Comparison of ENCODE assay signal across 9 cellular contexts in genomic region chr18:32301976-32302743, GRCh38.
DNase-seq lines count a peak whose midpoint lies in the region; ATAC-seq and TF ChIP-seq lines count a peak whose summit lies in the region.
"Had no signal": no experiment of that assay in that cellular context is flagged by ENCODE, and none has a peak within 500 bp of the region (broad histone marks: within the 10 kb centered on the region; RNA-seq: fewer than 3 reads in every experiment).

No MANE protein-coding gene starts in this region.

- BruUV-seq in MCF 10A (replicated peaks; lab: Mats Ljungman, UMichigan) = no TSS peak

- H3K27me3 ChIP-seq in breast epithelium (no peaks in the 10 kb centered on the region), testis (no peaks in the 10 kb centered on the region)
- H3K27me3 ChIP-seq in CD8-positive, alpha-beta memory T cell (ENCODE audit: insufficient read depth, low read length, poor library complexity, severe bottlenecking) = no peaks in the 10 kb centered on the region

- 74 to 79% methylated on average over 2 of the region's 2 CpGs for WGBS in testis, 2 donors

- peak overlapping the region; percentile 78 for H3K27ac Mint-ChIP-seq in MCF 10A (ENCODE audit: low read depth, unreplicated experiment)
- no peak overlapping the region for H3K27ac Mint-ChIP-seq in stimulated activated effector memory CD8-positive, alpha-beta T cell treated with anti-CD3 and anti-CD28 coated beads, Interleukin-12 subunit alpha, Interleukin-12 subunit beta, amount 100 ng/mL, for 72 hours
- H3K27ac Mint-ChIP-seq in CD8-positive, alpha-beta memory T cell = no peak overlapping the region

- H3K4me3 ChIP-seq in breast epithelium = no peak overlapping the region
- H3K4me3 ChIP-seq in CD8-positive, alpha-beta memory T cell (ENCODE audit: low read length) = no peak overlapping the region
- H3K4me3 ChIP-seq in testis = no peak overlapping the region

- POLR2A ChIA-PET in MCF 10A (lab: Yijun Ruan, JAX) = interaction anchor here (0.5 to 3.0 kb wide), 15 partner anchors 8 to 240 kb away, joined by 3 to 23 read pairs (median 5); partner anchors contain the start of gene GAREM1
- POLR2A ChIA-PET in CD8-positive, alpha-beta memory T cell (lab: Charles Lee) = no interaction called here

- intact Hi-C loops in MCF 10A (cut with micrococcal nuclease) (no loop called here), breast epithelium (cut with DNase I; ENCODE audit: low total_unique reads) (no loop called here), testis (cut with DNase I; ENCODE audit: low total_unique reads) (no loop called here)

- no peaks in the 10 kb centered on the region for H3K27me3 Mint-ChIP-seq in MCF 10A (ENCODE audit: insufficient read depth, unreplicated experiment)
- peaks cover 8 to 14% of the 10 kb centered on the region in 2 donors for H3K27me3 Mint-ChIP-seq in CD8-positive, alpha-beta memory T cell

- TF ChIP-seq POLR2A in breast epithelium (IDR thresholded peaks at IDR 0.05) (no peak), testis (IDR thresholded peaks at IDR 0.05) (no peak)

- peak overlapping the region in 1 of 2 donors; percentile 10 for H3K27ac ChIP-seq in breast epithelium
- no peak overlapping the region for H3K27ac ChIP-seq in CD8-positive, alpha-beta memory T cell (ENCODE audit: low read depth, low read length)
- H3K27ac ChIP-seq in testis = no peak overlapping the region
- H3K27ac ChIP-seq: parathyroid adenoma had no signal

- peak; percentile 82 for ATAC-seq in HG03457 (IDR thresholded peaks at IDR 0.05; ENCODE audit: unreplicated experiment)
- ATAC-seq in stimulated activated effector memory CD8-positive, alpha-beta T cell treated with anti-CD3 and anti-CD28 coated beads, Interleukin-12 subunit alpha, Interleukin-12 subunit beta, amount 100 ng/mL, for 72 hours = peak; percentile 60

- H3K4me1 ChIP-seq in breast epithelium = no peaks in the 10 kb centered on the region
- no peaks in the 10 kb centered on the region for H3K4me1 ChIP-seq in CD8-positive, alpha-beta memory T cell (ENCODE audit: insufficient read depth, low read length)
- no peaks in the 10 kb centered on the region for H3K4me1 ChIP-seq in testis
- H3K4me1 ChIP-seq: parathyroid adenoma had no signal

- no peak overlapping the region for H3K4me3 Mint-ChIP-seq in MCF 10A (ENCODE audit: unreplicated experiment)
- H3K4me3 Mint-ChIP-seq in stimulated activated effector memory CD8-positive, alpha-beta T cell treated with anti-CD3 and anti-CD28 coated beads, Interleukin-12 subunit alpha, Interleukin-12 subunit beta, amount 100 ng/mL, for 72 hours = no peak overlapping the region
- H3K4me3 Mint-ChIP-seq in CD8-positive, alpha-beta memory T cell = no peak overlapping the region

- H3K9me3 Mint-ChIP-seq in MCF 10A (ENCODE audit: unreplicated experiment) = no peaks in the 10 kb centered on the region
- no peaks in the 10 kb centered on the region for H3K9me3 Mint-ChIP-seq in stimulated activated effector memory CD8-positive, alpha-beta T cell treated with anti-CD3 and anti-CD28 coated beads, Interleukin-12 subunit alpha, Interleukin-12 subunit beta, amount 100 ng/mL, for 72 hours
- H3K9me3 Mint-ChIP-seq in CD8-positive, alpha-beta memory T cell = peaks cover 0 to 2% (median 0%) of the 10 kb centered on the region in 5 donors

- H3K9me3 ChIP-seq in breast epithelium (no peaks in the 10 kb centered on the region), testis (no peaks in the 10 kb centered on the region)
- no peaks in the 10 kb centered on the region for H3K9me3 ChIP-seq in CD8-positive, alpha-beta memory T cell (ENCODE audit: low read length)

- peaks cover 29% of the 10 kb centered on the region for H3K36me3 Mint-ChIP-seq in MCF 10A (ENCODE audit: insufficient read depth, unreplicated experiment)
- no peaks in the 10 kb centered on the region for H3K36me3 Mint-ChIP-seq in stimulated activated effector memory CD8-positive, alpha-beta T cell treated with anti-CD3 and anti-CD28 coated beads, Interleukin-12 subunit alpha, Interleukin-12 subunit beta, amount 100 ng/mL, for 72 hours
- H3K36me3 Mint-ChIP-seq in CD8-positive, alpha-beta memory T cell = no peaks in the 10 kb centered on the region

- H3K4me1 Mint-ChIP-seq in MCF 10A (ENCODE audit: insufficient read depth, unreplicated experiment) = peaks cover 32% of the 10 kb centered on the region
- no peaks in the 10 kb centered on the region for H3K4me1 Mint-ChIP-seq in stimulated activated effector memory CD8-positive, alpha-beta T cell treated with anti-CD3 and anti-CD28 coated beads, Interleukin-12 subunit alpha, Interleukin-12 subunit beta, amount 100 ng/mL, for 72 hours
- no peaks in the 10 kb centered on the region for H3K4me1 Mint-ChIP-seq in CD8-positive, alpha-beta memory T cell

- TF ChIP-seq CTCF in MCF 10A (IDR thresholded peaks at IDR 0.05; ENCODE audit: unreplicated experiment) (no peak), breast epithelium (IDR thresholded peaks at IDR 0.05) (no peak), testis (IDR thresholded peaks at IDR 0.05) (no peak)

- CTCF ChIA-PET in MCF 10A (lab: Yijun Ruan, JAX) = interaction anchor here (0.7 to 2.9 kb wide), 4 partner anchors 9 to 250 kb away, joined by 3 to 21 read pairs (median 9); partner anchors contain the start of gene GAREM1
- CTCF ChIA-PET in CD8-positive, alpha-beta memory T cell (lab: Charles Lee) = no interaction called here

- peak; percentile 77 for DNase-seq in MCF 10A (ENCODE audit: unreplicated experiment)
- no peak for DNase-seq in breast epithelium (ENCODE audit: low spot score in 2 of 2)
- DNase-seq in dedifferentiated amniotic fluid mesenchymal stem cell (ENCODE audit: extremely low spot score) = peak; percentile 87
- DNase-seq in stimulated activated effector memory CD8-positive, alpha-beta T cell treated with anti-CD3 and anti-CD28 coated beads, Interleukin-12 subunit alpha, Interleukin-12 subunit beta, amount 100 ng/mL, for 72 hours (ENCODE audit: low spot score in 2 of 2) = no peak
- DNase-seq in CD8-positive, alpha-beta memory T cell = no peak
- no peak for DNase-seq in testis
- DNase-seq in activated CD4-positive, alpha-beta T cell treated with anti-CD3 and anti-CD28 coated beads, Interleukin-2, amount 50 U/mL, for 1 hour = no peak

- no peaks in the 10 kb centered on the region for H3K36me3 ChIP-seq in breast epithelium
- no peaks in the 10 kb centered on the region for H3K36me3 ChIP-seq in CD8-positive, alpha-beta memory T cell (ENCODE audit: insufficient read depth, low read length)
- H3K36me3 ChIP-seq in testis (ENCODE audit: low read depth, missing control alignments) = no peaks in the 10 kb centered on the region

Comparison
In these comparisons a context has a peak if more than half of its experiments do, and no peak if none do; other contexts are left out.
1. DNase-seq: peak in MCF 10A (single experiment) and dedifferentiated amniotic fluid mesenchymal stem cell (single experiment); none in breast epithelium (0 of 2), stimulated activated effector memory CD8-positive, alpha-beta T cell treated with anti-CD3 and anti-CD28 coated beads, Interleukin-12 subunit alpha, Interleukin-12 subunit beta, amount 100 ng/mL, for 72 hours (0 of 2), CD8-positive, alpha-beta memory T cell (0 of 5), testis (single experiment) and activated CD4-positive, alpha-beta T cell treated with anti-CD3 and anti-CD28 coated beads, Interleukin-2, amount 50 U/mL, for 1 hour (single experiment).